ENCODE assay signal across 24 cellular contexts in genomic region chr6:113445201-113445600, GRCh38.
"Had no signal": no experiment of that assay in that cellular context is flagged by ENCODE, and none has a peak within 500 bp of the region (broad histone marks: within the 10 kb centered on the region; RNA-seq: fewer than 3 reads in every experiment).

No MANE protein-coding gene starts in this region.

- H3K27ac ChIP-seq: stomach, suprapubic skin, testis, thoracic aorta, thyroid gland, tibial artery, tibial nerve, transverse colon, upper lobe of left lung, upper lobe of right lung, uterus, vagina had no signal

- DNase-seq: stimulated activated CD4-positive, alpha-beta T cell treated with anti-CD3 and anti-CD28 coated beads, Interleukin-2, amount 100 ng/mL, for 48 hours; stimulated activated CD4-positive, alpha-beta T cell treated with anti-CD3 and anti-CD28 coated beads, Interleukin-4, amount 100 ng/mL, for 1 hour; stimulated activated CD4-positive, alpha-beta T cell treated with anti-CD3 and anti-CD28 coated beads, Interleukin-4, amount 100 ng/mL, for 24 hours; stimulated activated CD4-positive, alpha-beta T cell treated with anti-CD3 and anti-CD28 coated beads, Interleukin-4, amount 100 ng/mL, for 4 hours; stimulated activated CD8-positive, alpha-beta memory T cell treated with anti-CD3 and anti-CD28 coated beads, Interleukin-4, amount 100 ng/mL, for 48 hours; stimulated activated naive B cell treated with anti-CD40 and anti-IgM and Interleukin-4, amounts not matched to agents 10 μg/mL and 1 μg/mL and 100 μg/mL, for 72 hours; stimulated activated naive CD4-positive, alpha-beta T cell; stimulated activated naive CD4-positive, alpha-beta T cell treated with Interleukin-2 at 50 U/mL for 16 hours; stimulated activated naive CD8-positive, alpha-beta T cell treated with anti-CD3 and anti-CD28 coated beads, Interleukin-15, amount 100 ng/mL, for 72 hours; stimulated activated naive CD8-positive, alpha-beta T cell treated with anti-CD3 and anti-CD28 coated beads, Interleukin-15, Interleukin-2, amounts not matched to agents 100 U/mL and 50 U/mL, for 24 hours; stomach; substantia nigra; testis; thyroid gland; tibial artery; transverse colon; trophoblast cell; upper lobe of left lung; upper lobe of right lung; uterus had no signal

- H3K27me3 ChIP-seq: stomach, suprapubic skin, testis, thyroid gland, tibial artery, tibial nerve, transverse colon, upper lobe of left lung, upper lobe of right lung, uterus, vagina had no signal

- H3K36me3 ChIP-seq: stomach, suprapubic skin, thoracic aorta, thyroid gland, tibial artery, tibial nerve, transverse colon, upper lobe of left lung, upper lobe of right lung, uterus, vagina had no signal

- H3K4me3 ChIP-seq: stomach, suprapubic skin, testis, thoracic aorta, thyroid gland, tibial artery, tibial nerve, transverse colon, upper lobe of left lung, upper lobe of right lung, uterus, vagina had no signal

- H3K9me3 ChIP-seq: stomach, suprapubic skin, testis, thoracic aorta, thyroid gland, tibial artery, tibial nerve, transverse colon, upper lobe of left lung, upper lobe of right lung, uterus, vagina had no signal

- H3K4me1 ChIP-seq: testis, thyroid gland, transverse colon, uterus, vagina had no signal
